In the genomic region with DNA sequence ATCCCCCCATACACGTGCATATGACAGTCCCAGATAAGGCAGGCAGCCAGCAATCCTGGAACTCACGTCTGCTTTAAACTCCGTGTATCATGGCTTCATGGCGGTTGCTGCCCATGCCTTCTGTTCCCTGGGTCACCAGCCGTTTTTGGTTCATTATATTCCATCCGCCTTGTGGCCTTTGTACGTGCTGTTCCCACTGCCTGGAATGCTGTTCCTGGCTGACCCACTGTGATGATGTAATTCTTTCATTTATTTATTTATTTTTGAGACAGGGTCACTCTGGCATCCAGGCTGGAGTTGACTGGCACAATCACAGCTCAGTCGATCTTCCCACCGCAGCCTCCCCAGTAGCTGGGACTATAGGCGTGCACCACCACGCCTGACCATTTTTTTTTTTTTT, we compare ENCODE assay signal across 21 cellular contexts.
DNase-seq lines count a peak whose midpoint lies in the region; ATAC-seq, FAIRE-seq and TF ChIP-seq lines count a peak whose summit lies in the region.
"Had no signal": no experiment of that assay in that cellular context is flagged by ENCODE, and none has a peak within 500 bp of the region (broad histone marks: within the 10 kb centered on the region; RNA-seq: fewer than 3 reads in every experiment).

No MANE protein-coding gene starts in this region.

- H3K9me1 ChIP-seq in K562 (ENCODE audit: control insufficient read depth, insufficient read depth, low read length) = no peaks in the 10 kb centered on the region

- H3K27ac ChIP-seq in HEK293 (ENCODE audit: extremely low read depth, low read depth, low read length) (no peak overlapping the region), K562 (ENCODE audit: extremely low read depth, low read depth, low read length) (no peak overlapping the region), thyroid gland (peak overlapping the region in 2 of 3 donors; percentile 18 to 79)

- H2AFZ ChIP-seq in K562 (ENCODE audit: low read depth, low read length) = no peak overlapping the region
- H2AFZ ChIP-seq: GM23338 had no signal

- TF ChIP-seq EP300 in K562 (IDR thresholded peaks at IDR 0.05; ENCODE audit: low read length) = no peak

- BruUV-seq in K562 (replicated peaks; lab: Mats Ljungman, UMichigan) = no TSS peak

- DNase-seq in K562 (ENCODE audit: extremely low read depth in 1 of 4, low spot score in 3 of 4) (no peak), left lobe of liver (ENCODE audit: low spot score) (no peak), thyroid gland (no peak), NCI-H2029 (lab: John Stamatoyannopoulos, UW) (no peak), GDM1 (lab: John Stamatoyannopoulos, UW) (no peak), epidermal melanocyte (ENCODE audit: insufficient read length, low spot score) (no peak)
- DNase-seq: C1 segment of cervical spinal cord; Caco-2; CD4-positive, CD25-positive, alpha-beta regulatory T cell; CD8-positive, alpha-beta T cell; DMS 273 treated with DMSO at 0.1 percent for 48 hours; DMS79; EL; GF-D8 had no signal

- TF ChIP-seq POLR2A in K562 (conservative IDR thresholded peaks at IDR 0.05) (no peak), thyroid gland (IDR thresholded peaks at IDR 0.05) (no peak)

- TF ChIP-seq CTCF in HEK293 (tag by site-specific recombination; IDR thresholded peaks at IDR 0.05) (no peak), K562 (IDR thresholded peaks at IDR 0.05 in 2 of 3, conservative IDR thresholded peaks at IDR 0.05 in 1 of 3; ENCODE audit: insufficient read depth in 2 of 3, low read depth in 1 of 3, low read length in 3 of 3) (no peak), thyroid gland (IDR thresholded peaks at IDR 0.05) (no peak)

- H3K4me2 ChIP-seq in K562 (ENCODE audit: insufficient read depth, low read length) = no peak overlapping the region
- H3K4me2 ChIP-seq: GM23338 had no signal

- in situ Hi-C loops in K562 (cut with MboI) = no loop called here

- CTCF ChIA-PET in HEK293 (lab: Yijun Ruan, JAX) (interaction anchor here (0.7 to 0.8 kb wide), 2 partner anchors 128 to 134 kb away, joined by 3 to 4 read pairs; no protein-coding TSS in a partner anchor), K562 (lab: Yijun Ruan, JAX; ENCODE audit: low intra/inter-chr PET ratio) (no interaction called here)

- POLR2A ChIA-PET in HEK293 (lab: Yijun Ruan, JAX) (interaction anchor here (0.7 kb wide), 2 partner anchors 74 to 77 kb away, joined by 5 to 7 read pairs; no protein-coding TSS in a partner anchor), K562 (lab: Yijun Ruan, JAX) (interaction anchor here (1.2 to 2.8 kb wide), 3 partner anchors 8 to 14 kb away, joined by 6 to 14 read pairs (median 9); no protein-coding TSS in a partner anchor)

- no peak overlapping the region for H3K4me3 ChIP-seq in HEK293 (ENCODE audit: low read depth, low read length)
- H3K4me3 ChIP-seq in K562 = no peak overlapping the region
- H3K4me3 ChIP-seq in thyroid gland (replicated peaks in 1 of 3) = no peak overlapping the region
- H3K4me3 ChIP-seq: GM23338, HAP-1 had no signal

- peaks cover 18% of the 10 kb centered on the region for H3K4me1 ChIP-seq in HEK293 (ENCODE audit: control insufficient read depth, insufficient read depth, low read length)
- peaks cover 19 to 57% of the 10 kb centered on the region in 2 experiments for H3K4me1 ChIP-seq in K562 (replicated peaks in 1 of 2; ENCODE audit: control insufficient read depth in 2 of 2, insufficient read depth in 2 of 2, low read length in 2 of 2)
- peaks cover 26 to 39% of the 10 kb centered on the region in 2 donors for H3K4me1 ChIP-seq in thyroid gland
- H3K4me1 ChIP-seq: HAP-1 had no signal

- peaks cover 21% of the 10 kb centered on the region; the same call in 2 of the 3 replicates for H3K79me2 ChIP-seq in K562 (ENCODE audit: control insufficient read depth, insufficient read depth, low read length)

- intact Hi-C loops in K562 (cut with micrococcal nuclease) (no loop called here), thyroid gland (cut with DNase I) (no loop called here)

- H3K9me3 ChIP-seq in HEK293 (ENCODE audit: control insufficient read depth, insufficient read depth, low read depth, low read length) (no peaks in the 10 kb centered on the region), K562 (replicated peaks; ENCODE audit: control insufficient read depth, insufficient read depth, low read depth, low read length) (no peaks in the 10 kb centered on the region), thyroid gland (no peaks in the 10 kb centered on the region)
- H3K9me3 ChIP-seq: Caco-2, HAP-1 had no signal

- no peaks in the 10 kb centered on the region for H3K36me3 ChIP-seq in HEK293 (ENCODE audit: control insufficient read depth in 2 of 2, insufficient read depth in 1 of 2, low read length in 2 of 2)
- peaks cover 3% of the 10 kb centered on the region; the same call in 2 of the 3 replicates for H3K36me3 ChIP-seq in K562 (ENCODE audit: control insufficient read depth, insufficient read depth, low read length)
- no peaks in the 10 kb centered on the region for H3K36me3 ChIP-seq in thyroid gland
- H3K36me3 ChIP-seq: HAP-1 had no signal

- WGBS in K562 (ENCODE audit: insufficient coverage, low coverage, missing lambda C conversion rate) = 86% methylated on average over 11 of the region's 11 CpGs
- 94 to 98% methylated on average over 11 of the region's 11 CpGs for WGBS in thyroid gland, 2 donors

- H3K9ac ChIP-seq in K562 (ENCODE audit: insufficient read depth in 1 of 2, low read depth in 2 of 2, low read length in 2 of 2) = peak overlapping the region in 1 of 2 experiments; percentile 66; a peak in 1 of 4 replicates

- no peak for TF ChIP-seq RAD21 in K562 (CRISPR knock-in tag; conservative IDR thresholded peaks at IDR 0.05 in 1 of 2, IDR thresholded peaks at IDR 0.05 in 1 of 2)

- ATAC-seq in K562 (no peak), left lobe of liver (peak; percentile 21)
- ATAC-seq: CD8-positive, alpha-beta T cell; GM23338 had no signal

- FAIRE-seq in K562 (lab: Jason Lieb, UNC) = no peak
- FAIRE-seq: D721Med, GM12891, GM18507, H54 had no signal

- H3K27me3 ChIP-seq in K562 (ENCODE audit: control insufficient read depth in 2 of 2, insufficient read depth in 2 of 2, low read length in 2 of 2) (no peaks in the 10 kb centered on the region), thyroid gland (no peaks in the 10 kb centered on the region)

- peaks cover 24% of the 10 kb centered on the region for H4K20me1 ChIP-seq in K562 (replicated peaks; ENCODE audit: control insufficient read depth, insufficient read depth, low read length)

TF ChIP-seq in HEK293, 187 proteins besides CTCF, POLR2A, EP300 and RAD21:
- TF ChIP-seq, protein P1, sequence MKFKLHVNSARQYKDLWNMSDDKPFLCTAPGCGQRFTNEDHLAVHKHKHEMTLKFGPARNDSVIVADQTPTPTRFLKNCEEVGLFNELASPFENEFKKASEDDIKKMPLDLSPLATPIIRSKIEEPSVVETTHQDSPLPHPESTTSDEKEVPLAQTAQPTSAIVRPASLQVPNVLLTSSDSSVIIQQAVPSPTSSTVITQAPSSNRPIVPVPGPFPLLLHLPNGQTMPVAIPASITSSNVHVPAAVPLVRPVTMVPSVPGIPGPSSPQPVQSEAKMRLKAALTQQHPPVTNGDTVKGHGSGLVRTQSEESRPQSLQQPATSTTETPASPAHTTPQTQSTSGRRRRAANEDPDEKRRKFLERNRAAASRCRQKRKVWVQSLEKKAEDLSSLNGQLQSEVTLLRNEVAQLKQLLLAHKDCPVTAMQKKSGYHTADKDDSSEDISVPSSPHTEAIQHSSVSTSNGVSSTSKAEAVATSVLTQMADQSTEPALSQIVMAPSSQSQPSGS (tag by site-specific recombination; IDR thresholded peaks at IDR 0.05; ENCODE audit: low read depth) = 0 out of 2 replicates have a peak, but pooled peaks have one; percentile 6
- TF ChIP-seq ZNF544 (tag by site-specific recombination; IDR thresholded peaks at IDR 0.05) (no peak), ZBTB17 (tag by site-specific recombination; IDR thresholded peaks at IDR 0.05) (0 out of 2 replicates have a peak, but pooled peaks have one; percentile 25)
TF ChIP-seq in HEK293: peak in this region for 2.

TF ChIP-seq in K562, 482 proteins besides CTCF, POLR2A, EP300 and RAD21:
- TF ChIP-seq, protein P2, sequence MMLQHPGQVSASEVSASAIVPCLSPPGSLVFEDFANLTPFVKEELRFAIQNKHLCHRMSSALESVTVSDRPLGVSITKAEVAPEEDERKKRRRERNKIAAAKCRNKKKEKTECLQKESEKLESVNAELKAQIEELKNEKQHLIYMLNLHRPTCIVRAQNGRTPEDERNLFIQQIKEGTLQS (IDR thresholded peaks at IDR 0.05) = peak; percentile 50
- TF ChIP-seq, protein P2 (CRISPR knock-in tag; conservative IDR thresholded peaks at IDR 0.05) = no peak
- TF ChIP-seq JUNB (CRISPR knock-in tag; conservative IDR thresholded peaks at IDR 0.05) (no peak), ZNF586 (CRISPR knock-in tag; conservative IDR thresholded peaks at IDR 0.05) (no peak)
- TF ChIP-seq, protein P3, sequence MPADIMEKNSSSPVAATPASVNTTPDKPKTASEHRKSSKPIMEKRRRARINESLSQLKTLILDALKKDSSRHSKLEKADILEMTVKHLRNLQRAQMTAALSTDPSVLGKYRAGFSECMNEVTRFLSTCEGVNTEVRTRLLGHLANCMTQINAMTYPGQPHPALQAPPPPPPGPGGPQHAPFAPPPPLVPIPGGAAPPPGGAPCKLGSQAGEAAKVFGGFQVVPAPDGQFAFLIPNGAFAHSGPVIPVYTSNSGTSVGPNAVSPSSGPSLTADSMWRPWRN (IDR thresholded peaks at IDR 0.05; ENCODE audit: low read depth) = no peak

Comparison
In these comparisons a context has a peak if more than half of its experiments do, and no peak if none do; other contexts are left out.
1. H3K27ac ChIP-seq: peak in thyroid gland (2 of 3); none in HEK293 (single experiment) and K562 (single experiment).